In the genomic region with DNA sequence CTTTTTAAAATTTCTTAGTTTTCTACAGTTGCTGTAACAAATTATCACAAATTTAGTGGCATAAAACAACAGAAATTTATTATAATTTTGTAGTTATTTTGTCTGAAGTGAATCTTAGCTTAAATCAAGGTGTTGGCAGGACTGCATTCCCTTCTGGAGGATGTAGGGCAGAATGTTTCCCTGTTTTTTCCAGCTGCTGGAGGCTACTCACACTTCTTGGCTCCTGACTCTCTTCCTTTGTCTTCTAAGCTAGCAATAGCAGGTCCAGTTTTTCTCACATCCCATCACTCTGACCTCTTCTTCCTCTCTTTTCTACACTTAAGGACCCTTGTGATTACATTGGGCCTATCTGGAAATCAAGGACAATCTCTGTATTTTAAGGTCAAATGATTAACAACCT, we compare ENCODE assay signal across 18 cellular contexts.
DNase-seq lines count a peak whose midpoint lies in the region; ATAC-seq and FAIRE-seq lines count a peak whose summit lies in the region.
"Had no signal": no experiment of that assay in that cellular context is flagged by ENCODE, and none has a peak within 500 bp of the region (broad histone marks: within the 10 kb centered on the region; RNA-seq: fewer than 3 reads in every experiment).

No MANE protein-coding gene starts in this region.

- FAIRE-seq in G401.6 (lab: Jason Lieb, UNC): peak; percentile 21
- FAIRE-seq: GM18507 had no signal

- DNase-seq in memory B cell (ENCODE audit: low spot score in 2 of 2) (no peak), DMS153 treated with DMSO at 0.1 percent for 48 hours (lab: John Stamatoyannopoulos, UW; ENCODE audit: unreplicated experiment) (no peak)
- no peak for DNase-seq in stimulated activated effector memory CD8-positive, alpha-beta T cell treated with anti-CD3 and anti-CD28 coated beads, Interleukin-12 subunit alpha, Interleukin-12 subunit beta, amount 100 ng/mL, for 72 hours (ENCODE audit: low spot score in 2 of 2)
- DNase-seq in activated CD4-positive, CD25-positive, alpha-beta regulatory T cell (lab: John Stamatoyannopoulos, UW): no peak
- no peak for DNase-seq in activated T-helper 2 cell treated with anti-CD3 and anti-CD28 coated beads, Interferon-gamma antibody, Interleukin-2, Interleukin-4, amounts not matched to agents 10 μg/mL and 5 μg/mL and 100 μg/mL, durations not matched to agents 14 hours and 24 hours and 36 hours (ENCODE audit: low spot score)
- DNase-seq: BE2C, DMS153, HCEC 1CT, MV-4-11, NCI-H1436, NCI-H2029 treated with DMSO at 0.1 percent for 48 hours, NCI-H524 treated with DMSO at 0.1 percent for 48 hours, SJCRH30 had no signal

- H3K4me3 Mint-ChIP-seq in activated T-helper 17 cell treated with anti-CD3 and anti-CD28 coated beads, Interleukin-2, amount 50 U/mL, for 72 hours: no peak overlapping the region
- H3K4me3 Mint-ChIP-seq in memory B cell: no peak overlapping the region
- no peak overlapping the region for H3K4me3 Mint-ChIP-seq in stimulated activated effector memory CD8-positive, alpha-beta T cell treated with anti-CD3 and anti-CD28 coated beads, Interleukin-12 subunit alpha, Interleukin-12 subunit beta, amount 100 ng/mL, for 72 hours
- no peak overlapping the region for H3K4me3 Mint-ChIP-seq in activated T-helper 2 cell treated with anti-CD3 and anti-CD28 coated beads, Interferon-gamma antibody, Interleukin-2, Interleukin-4, amounts not matched to agents 10 μg/mL and 5 μg/mL and 100 μg/mL, durations not matched to agents 14 hours and 24 hours and 36 hours (ENCODE audit: low read depth)
- H3K4me3 Mint-ChIP-seq: IgD-negative memory B cell had no signal

- no peaks in the 10 kb centered on the region for H3K9me3 Mint-ChIP-seq in activated T-helper 17 cell treated with anti-CD3 and anti-CD28 coated beads, Interleukin-2, amount 50 U/mL, for 72 hours
- no peaks in the 10 kb centered on the region for H3K9me3 Mint-ChIP-seq in memory B cell
- H3K9me3 Mint-ChIP-seq in stimulated activated effector memory CD8-positive, alpha-beta T cell treated with anti-CD3 and anti-CD28 coated beads, Interleukin-12 subunit alpha, Interleukin-12 subunit beta, amount 100 ng/mL, for 72 hours: no peaks in the 10 kb centered on the region
- no peaks in the 10 kb centered on the region for H3K9me3 Mint-ChIP-seq in activated T-helper 2 cell treated with anti-CD3 and anti-CD28 coated beads, Interferon-gamma antibody, Interleukin-2, Interleukin-4, amounts not matched to agents 10 μg/mL and 5 μg/mL and 100 μg/mL, durations not matched to agents 14 hours and 24 hours and 36 hours
- H3K9me3 Mint-ChIP-seq: IgD-negative memory B cell had no signal

- H3K27me3 Mint-ChIP-seq in activated T-helper 17 cell treated with anti-CD3 and anti-CD28 coated beads, Interleukin-2, amount 50 U/mL, for 72 hours: no peaks in the 10 kb centered on the region
- no peaks in the 10 kb centered on the region for H3K27me3 Mint-ChIP-seq in memory B cell
- H3K27me3 Mint-ChIP-seq in activated T-helper 2 cell treated with anti-CD3 and anti-CD28 coated beads, Interferon-gamma antibody, Interleukin-2, Interleukin-4, amounts not matched to agents 10 μg/mL and 5 μg/mL and 100 μg/mL, durations not matched to agents 14 hours and 24 hours and 36 hours (ENCODE audit: low read depth): no peaks in the 10 kb centered on the region
- H3K27me3 Mint-ChIP-seq: IgD-negative memory B cell had no signal

- H3K36me3 Mint-ChIP-seq in activated T-helper 17 cell treated with anti-CD3 and anti-CD28 coated beads, Interleukin-2, amount 50 U/mL, for 72 hours (ENCODE audit: low read depth): peaks cover 58% of the 10 kb centered on the region
- H3K36me3 Mint-ChIP-seq in memory B cell: peaks cover 25% of the 10 kb centered on the region
- peaks cover 39% of the 10 kb centered on the region for H3K36me3 Mint-ChIP-seq in stimulated activated effector memory CD8-positive, alpha-beta T cell treated with anti-CD3 and anti-CD28 coated beads, Interleukin-12 subunit alpha, Interleukin-12 subunit beta, amount 100 ng/mL, for 72 hours
- peaks cover 21% of the 10 kb centered on the region for H3K36me3 Mint-ChIP-seq in activated T-helper 2 cell treated with anti-CD3 and anti-CD28 coated beads, Interferon-gamma antibody, Interleukin-2, Interleukin-4, amounts not matched to agents 10 μg/mL and 5 μg/mL and 100 μg/mL, durations not matched to agents 14 hours and 24 hours and 36 hours (ENCODE audit: low read depth)

- H3K4me1 Mint-ChIP-seq in activated T-helper 17 cell treated with anti-CD3 and anti-CD28 coated beads, Interleukin-2, amount 50 U/mL, for 72 hours: peaks cover 5% of the 10 kb centered on the region
- H3K4me1 Mint-ChIP-seq in memory B cell: no peaks in the 10 kb centered on the region
- peaks cover 6% of the 10 kb centered on the region for H3K4me1 Mint-ChIP-seq in stimulated activated effector memory CD8-positive, alpha-beta T cell treated with anti-CD3 and anti-CD28 coated beads, Interleukin-12 subunit alpha, Interleukin-12 subunit beta, amount 100 ng/mL, for 72 hours
- peaks cover 3% of the 10 kb centered on the region for H3K4me1 Mint-ChIP-seq in activated T-helper 2 cell treated with anti-CD3 and anti-CD28 coated beads, Interferon-gamma antibody, Interleukin-2, Interleukin-4, amounts not matched to agents 10 μg/mL and 5 μg/mL and 100 μg/mL, durations not matched to agents 14 hours and 24 hours and 36 hours (ENCODE audit: low read depth)

- intact Hi-C loops in activated T-helper 2 cell treated with anti-CD3 and anti-CD28 coated beads, Interferon-gamma antibody, Interleukin-2, Interleukin-4, amounts not matched to agents 10 μg/mL and 5 μg/mL and 100 μg/mL, durations not matched to agents 14 hours and 24 hours and 36 hours (cut with micrococcal nuclease): no loop called here

- peak overlapping the region; percentile 51 for H3K27ac Mint-ChIP-seq in activated T-helper 17 cell treated with anti-CD3 and anti-CD28 coated beads, Interleukin-2, amount 50 U/mL, for 72 hours
- peak overlapping the region; percentile 69 for H3K27ac Mint-ChIP-seq in memory B cell
- H3K27ac Mint-ChIP-seq in stimulated activated effector memory CD8-positive, alpha-beta T cell treated with anti-CD3 and anti-CD28 coated beads, Interleukin-12 subunit alpha, Interleukin-12 subunit beta, amount 100 ng/mL, for 72 hours: peak overlapping the region; percentile 55
- H3K27ac Mint-ChIP-seq in activated T-helper 2 cell treated with anti-CD3 and anti-CD28 coated beads, Interferon-gamma antibody, Interleukin-2, Interleukin-4, amounts not matched to agents 10 μg/mL and 5 μg/mL and 100 μg/mL, durations not matched to agents 14 hours and 24 hours and 36 hours: no peak overlapping the region

- no peak for ATAC-seq in activated T-helper 17 cell treated with anti-CD3 and anti-CD28 coated beads, Interleukin-2, amount 50 U/mL, for 72 hours (replicated peaks)
- ATAC-seq in memory B cell (ENCODE audit: low read depth): no peak
- no peak for ATAC-seq in stimulated activated effector memory CD8-positive, alpha-beta T cell treated with anti-CD3 and anti-CD28 coated beads, Interleukin-12 subunit alpha, Interleukin-12 subunit beta, amount 100 ng/mL, for 72 hours
- ATAC-seq: GM12878 had no signal
